ENCODE assay signal across 1 cellular context in genomic region chr19:36014029-36014924, GRCh38.
A peak's percentile ranks its signal among the peaks of the same experiment; 100 is the strongest.
TF ChIP-seq lines count a peak whose summit lies in the region.

TSS of gene ALKBH6 (minus strand) at chr19:36014213. CDS start at chr19:36013397, 816 bp downstream.

TF ChIP-seq in HCT116, 20 proteins besides CTCF, POLR2A, EP300 and RAD21 (continued from another document):
- TF ChIP-seq EGR1 (IDR thresholded peaks at IDR 0.05; ENCODE audit: low read depth): peak; percentile 94
- no peak for TF ChIP-seq ATF3 (IDR thresholded peaks at IDR 0.05)
- TF ChIP-seq SRF (IDR thresholded peaks at IDR 0.05; ENCODE audit: low read depth): no peak; the same call in 1 of the 2 replicates
- no peak for TF ChIP-seq CEBPB (IDR thresholded peaks at IDR 0.05; ENCODE audit: low read depth)
- peak; percentile 82 for TF ChIP-seq SIN3A (IDR thresholded peaks at IDR 0.05; ENCODE audit: low read depth)
